ENCODE assay signal across 1 cellular context in genomic region chr5:78360674-78361225, GRCh38.
TF ChIP-seq lines count a peak whose summit lies in the region.

No MANE protein-coding gene starts in this region.

TF ChIP-seq in K562, 482 proteins besides CTCF, POLR2A, EP300 and RAD21 (continued from another document):
- TF ChIP-seq, protein P1, sequence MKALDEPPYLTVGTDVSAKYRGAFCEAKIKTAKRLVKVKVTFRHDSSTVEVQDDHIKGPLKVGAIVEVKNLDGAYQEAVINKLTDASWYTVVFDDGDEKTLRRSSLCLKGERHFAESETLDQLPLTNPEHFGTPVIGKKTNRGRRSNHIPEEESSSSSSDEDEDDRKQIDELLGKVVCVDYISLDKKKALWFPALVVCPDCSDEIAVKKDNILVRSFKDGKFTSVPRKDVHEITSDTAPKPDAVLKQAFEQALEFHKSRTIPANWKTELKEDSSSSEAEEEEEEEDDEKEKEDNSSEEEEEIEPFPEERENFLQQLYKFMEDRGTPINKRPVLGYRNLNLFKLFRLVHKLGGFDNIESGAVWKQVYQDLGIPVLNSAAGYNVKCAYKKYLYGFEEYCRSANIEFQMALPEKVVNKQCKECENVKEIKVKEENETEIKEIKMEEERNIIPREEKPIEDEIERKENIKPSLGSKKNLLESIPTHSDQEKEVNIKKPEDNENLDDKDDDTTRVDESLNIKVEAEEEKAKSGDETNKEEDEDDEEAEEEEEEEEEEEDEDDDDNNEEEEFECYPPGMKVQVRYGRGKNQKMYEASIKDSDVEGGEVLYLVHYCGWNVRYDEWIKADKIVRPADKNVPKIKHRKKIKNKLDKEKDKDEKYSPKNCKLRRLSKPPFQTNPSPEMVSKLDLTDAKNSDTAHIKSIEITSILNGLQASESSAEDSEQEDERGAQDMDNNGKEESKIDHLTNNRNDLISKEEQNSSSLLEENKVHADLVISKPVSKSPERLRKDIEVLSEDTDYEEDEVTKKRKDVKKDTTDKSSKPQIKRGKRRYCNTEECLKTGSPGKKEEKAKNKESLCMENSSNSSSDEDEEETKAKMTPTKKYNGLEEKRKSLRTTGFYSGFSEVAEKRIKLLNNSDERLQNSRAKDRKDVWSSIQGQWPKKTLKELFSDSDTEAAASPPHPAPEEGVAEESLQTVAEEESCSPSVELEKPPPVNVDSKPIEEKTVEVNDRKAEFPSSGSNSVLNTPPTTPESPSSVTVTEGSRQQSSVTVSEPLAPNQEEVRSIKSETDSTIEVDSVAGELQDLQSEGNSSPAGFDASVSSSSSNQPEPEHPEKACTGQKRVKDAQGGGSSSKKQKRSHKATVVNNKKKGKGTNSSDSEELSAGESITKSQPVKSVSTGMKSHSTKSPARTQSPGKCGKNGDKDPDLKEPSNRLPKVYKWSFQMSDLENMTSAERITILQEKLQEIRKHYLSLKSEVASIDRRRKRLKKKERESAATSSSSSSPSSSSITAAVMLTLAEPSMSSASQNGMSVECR (CRISPR knock-in tag; IDR thresholded peaks at IDR 0.05): no peak; the same call in 1 of the 2 replicates
- TF ChIP-seq MEIS2 (IDR thresholded peaks at IDR 0.05; ENCODE audit: partially characterized antibody): no peak
- no peak for TF ChIP-seq ZNF121 (CRISPR knock-in tag; conservative IDR thresholded peaks at IDR 0.05)
- peak; percentile 37; the same call in 1 of the 2 replicates for TF ChIP-seq E2F3 (CRISPR knock-in tag; IDR thresholded peaks at IDR 0.05)
- TF ChIP-seq ZNF695 (CRISPR knock-in tag; IDR thresholded peaks at IDR 0.05): no peak
- TF ChIP-seq HNRNPH1 (optimal IDR thresholded peaks at IDR 0.05; ENCODE audit: low read depth, low read length): no peak
- 0 out of 2 replicates have a peak, but pooled peaks have one; percentile 78 for TF ChIP-seq TGIF2 (CRISPR knock-in tag; IDR thresholded peaks at IDR 0.05)
- no peak for TF ChIP-seq CBX3 (IDR thresholded peaks at IDR 0.05; ENCODE audit: borderline replicate concordance in 1 of 2, low read length in 2 of 2)
- TF ChIP-seq ZNF436 (CRISPR knock-in tag; IDR thresholded peaks at IDR 0.05): no peak
- no peak for TF ChIP-seq GTF2E2 (tag; IDR thresholded peaks at IDR 0.05)
- TF ChIP-seq HMGN3 (IDR thresholded peaks at IDR 0.05; ENCODE audit: borderline replicate concordance, extremely low read depth, insufficient read length, low read depth, low read length): no peak
- TF ChIP-seq CREB1 (IDR thresholded peaks at IDR 0.05): no peak
- TF ChIP-seq CREB1 (CRISPR knock-in tag; IDR thresholded peaks at IDR 0.05): peak; percentile 20
- TF ChIP-seq NR2F6 (CRISPR knock-in tag; IDR thresholded peaks at IDR 0.05): no peak
- no peak for TF ChIP-seq JUN (IDR thresholded peaks at IDR 0.05; ENCODE audit: borderline replicate concordance, low read depth, low read length)
- TF ChIP-seq JUN (CRISPR knock-in tag; IDR thresholded peaks at IDR 0.05; ENCODE audit: borderline replicate concordance): 0 out of 2 replicates have a peak, but pooled peaks have one; percentile 63
- TF ChIP-seq DACH1 (IDR thresholded peaks at IDR 0.05; ENCODE audit: partially characterized antibody): no peak
- TF ChIP-seq SMARCE1 (IDR thresholded peaks at IDR 0.05): no peak
- TF ChIP-seq NR2C2 (CRISPR knock-in tag; IDR thresholded peaks at IDR 0.05): no peak
- peak; percentile 46; the same call in 1 of the 2 replicates for TF ChIP-seq NR2C2 (tag; IDR thresholded peaks at IDR 0.05)
- peak; percentile 18; the same call in 1 of the 2 replicates for TF ChIP-seq ZNF263 (CRISPR knock-in tag; IDR thresholded peaks at IDR 0.05; ENCODE audit: borderline replicate concordance)
- 0 out of 2 replicates have a peak, but pooled peaks have one; percentile 32 for TF ChIP-seq KAT7 (CRISPR knock-in tag; IDR thresholded peaks at IDR 0.05; ENCODE audit: borderline replicate concordance)
- TF ChIP-seq, protein P2, sequence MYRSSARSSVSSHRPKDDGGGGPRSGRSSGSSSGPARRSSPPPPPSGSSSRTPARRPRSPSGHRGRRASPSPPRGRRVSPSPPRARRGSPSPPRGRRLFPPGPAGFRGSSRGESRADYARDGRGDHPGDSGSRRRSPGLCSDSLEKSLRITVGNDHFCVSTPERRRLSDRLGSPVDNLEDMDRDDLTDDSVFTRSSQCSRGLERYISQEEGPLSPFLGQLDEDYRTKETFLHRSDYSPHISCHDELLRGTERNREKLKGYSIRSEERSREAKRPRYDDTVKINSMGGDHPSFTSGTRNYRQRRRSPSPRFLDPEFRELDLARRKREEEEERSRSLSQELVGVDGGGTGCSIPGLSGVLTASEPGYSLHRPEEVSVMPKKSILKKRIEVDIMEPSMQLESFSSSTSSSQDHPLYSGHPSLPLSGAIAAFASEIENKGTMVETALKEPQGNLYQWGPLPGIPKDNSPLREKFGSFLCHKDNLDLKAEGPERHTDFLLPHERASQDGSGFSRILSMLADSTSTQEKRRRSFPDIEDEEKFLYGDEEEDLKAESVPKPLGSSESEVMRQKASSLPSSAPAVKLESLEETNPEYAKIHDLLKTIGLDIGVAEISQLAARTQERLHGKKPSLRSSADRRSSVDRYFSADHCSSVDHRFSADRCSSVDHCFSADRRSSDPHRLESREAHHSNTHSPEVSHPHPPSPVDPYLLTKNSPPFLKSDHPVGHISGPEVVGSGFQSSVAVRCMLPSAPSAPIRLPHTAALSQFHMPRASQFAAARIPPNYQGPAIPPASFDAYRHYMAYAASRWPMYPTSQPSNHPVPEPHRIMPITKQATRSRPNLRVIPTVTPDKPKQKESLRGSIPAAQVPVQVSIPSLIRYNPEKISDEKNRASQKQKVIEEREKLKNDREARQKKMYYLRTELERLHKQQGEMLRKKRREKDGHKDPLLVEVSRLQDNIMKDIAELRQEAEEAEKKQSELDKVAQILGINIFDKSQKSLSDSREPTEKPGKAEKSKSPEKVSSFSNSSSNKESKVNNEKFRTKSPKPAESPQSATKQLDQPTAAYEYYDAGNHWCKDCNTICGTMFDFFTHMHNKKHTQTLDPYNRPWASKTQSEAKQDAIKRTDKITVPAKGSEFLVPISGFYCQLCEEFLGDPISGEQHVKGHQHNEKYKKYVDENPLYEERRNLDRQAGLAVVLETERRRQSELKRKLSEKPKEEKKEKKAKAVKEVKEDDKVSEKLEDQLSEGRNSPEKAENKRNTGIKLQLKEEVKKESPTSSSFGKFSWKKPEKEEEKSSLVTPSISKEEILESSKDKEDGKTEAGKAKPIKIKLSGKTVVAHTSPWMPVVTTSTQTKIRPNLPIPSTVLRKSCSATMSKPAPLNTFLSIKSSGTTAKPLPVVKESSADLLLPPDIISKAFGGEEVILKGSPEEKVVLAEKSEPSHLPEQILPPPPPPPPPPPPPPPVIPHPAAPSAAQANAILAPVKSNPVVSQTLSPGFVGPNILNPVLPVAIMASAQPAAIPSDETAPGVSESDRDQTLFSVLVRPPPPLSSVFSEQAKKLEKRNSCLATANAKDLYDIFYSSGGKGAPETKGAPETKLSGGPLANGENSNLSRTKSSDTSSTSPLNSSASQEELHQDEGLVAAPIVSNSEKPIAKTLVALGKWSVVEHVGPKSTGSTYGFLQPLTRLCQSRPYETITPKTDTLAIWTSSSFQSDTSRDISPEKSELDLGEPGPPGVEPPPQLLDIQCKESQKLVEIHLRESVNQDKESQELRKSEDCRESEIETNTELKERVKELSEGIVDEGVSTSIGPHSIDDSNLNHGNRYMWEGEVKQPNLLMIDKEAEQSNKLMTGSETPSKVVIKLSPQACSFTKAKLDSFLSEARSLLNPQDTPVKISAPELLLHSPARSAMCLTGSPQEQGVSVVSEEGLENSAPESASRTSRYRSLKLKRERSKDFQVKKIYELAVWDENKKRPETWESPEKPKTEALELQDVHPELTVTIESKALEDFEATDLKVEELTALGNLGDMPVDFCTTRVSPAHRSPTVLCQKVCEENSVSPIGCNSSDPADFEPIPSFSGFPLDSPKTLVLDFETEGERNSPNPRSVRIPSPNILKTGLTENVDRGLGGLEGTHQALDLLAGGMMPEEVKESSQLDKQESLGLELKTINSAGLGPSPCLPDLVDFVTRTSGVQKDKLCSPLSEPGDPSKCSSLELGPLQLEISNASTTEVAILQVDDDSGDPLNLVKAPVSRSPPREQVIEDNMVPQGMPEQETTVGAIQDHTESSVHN (IDR thresholded peaks at IDR 0.05; ENCODE audit: borderline replicate concordance in 1 of 2, low read depth in 1 of 2): no peak
- no peak for TF ChIP-seq FOSL1 (tag; conservative IDR thresholded peaks at IDR 0.05)
- TF ChIP-seq STAG1 (CRISPR knock-in tag; IDR thresholded peaks at IDR 0.05; ENCODE audit: borderline replicate concordance): no peak
- TF ChIP-seq SMC3 (conservative IDR thresholded peaks at IDR 0.05; ENCODE audit: insufficient read depth, low read depth, low read length): no peak
- TF ChIP-seq ZNF354B (CRISPR knock-in tag; IDR thresholded peaks at IDR 0.05): no peak
- TF ChIP-seq RHOXF2B (CRISPR knock-in tag; conservative IDR thresholded peaks at IDR 0.05): no peak
- no peak for TF ChIP-seq HEY1 (CRISPR knock-in tag; IDR thresholded peaks at IDR 0.05; ENCODE audit: borderline replicate concordance)
- no peak for TF ChIP-seq EWSR1 (IDR thresholded peaks at IDR 0.05; ENCODE audit: borderline replicate concordance, low read depth, partially characterized antibody)
- TF ChIP-seq RCOR1 (IDR thresholded peaks at IDR 0.05; ENCODE audit: borderline replicate concordance in 1 of 2, low read depth in 2 of 2, low read length in 2 of 2): no peak
- TF ChIP-seq MAZ (CRISPR knock-in tag; conservative IDR thresholded peaks at IDR 0.05 in 1 of 2, IDR thresholded peaks at IDR 0.05 in 1 of 2): 0 out of 4 replicates have a peak, but pooled peaks of 1 of the 2 experiments have one; percentile 22
- TF ChIP-seq RBM22 (IDR thresholded peaks at IDR 0.05; ENCODE audit: low read depth, low read length, poor library complexity, severe bottlenecking): no peak
- TF ChIP-seq, protein P3, sequence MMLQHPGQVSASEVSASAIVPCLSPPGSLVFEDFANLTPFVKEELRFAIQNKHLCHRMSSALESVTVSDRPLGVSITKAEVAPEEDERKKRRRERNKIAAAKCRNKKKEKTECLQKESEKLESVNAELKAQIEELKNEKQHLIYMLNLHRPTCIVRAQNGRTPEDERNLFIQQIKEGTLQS (IDR thresholded peaks at IDR 0.05): no peak
- TF ChIP-seq, protein P3 (CRISPR knock-in tag; conservative IDR thresholded peaks at IDR 0.05): no peak
- TF ChIP-seq ZNF239 (CRISPR knock-in tag; IDR thresholded peaks at IDR 0.05): no peak
- no peak for TF ChIP-seq NFE2 (IDR thresholded peaks at IDR 0.05; ENCODE audit: low read depth)
- TF ChIP-seq SP2 (IDR thresholded peaks at IDR 0.05; ENCODE audit: extremely low read depth, low read depth, low read length, poor library complexity, severe bottlenecking): no peak
- no peak for TF ChIP-seq ZNF449 (CRISPR knock-in tag; IDR thresholded peaks at IDR 0.05)
- no peak for TF ChIP-seq ZNF184 (CRISPR knock-in tag; IDR thresholded peaks at IDR 0.05)
